In genomic region chr6:38805682-38806081, GRCh38 we compare ENCODE assay signal across 20 cellular contexts.
"Had no signal": no experiment of that assay in that cellular context is flagged by ENCODE, and none has a peak within 500 bp of the region (broad histone marks: within the 10 kb centered on the region; RNA-seq: fewer than 3 reads in every experiment).

No MANE protein-coding gene starts in this region.

- H3K4me1 ChIP-seq: foreskin keratinocyte, spleen, testis, tibial nerve, upper lobe of right lung, vagina had no signal

- ATAC-seq: foreskin keratinocyte; naive thymus-derived CD4-positive, alpha-beta T cell; right cardiac atrium; stimulated activated naive B cell treated with anti-CD40 and anti-IgM and Interleukin-4, amounts not matched to agents 10 μg/mL and 1 μg/mL and 100 μg/mL, for 72 hours; stimulated activated naive CD8-positive, alpha-beta T cell treated with anti-CD3 and anti-CD28 coated beads, Interleukin-15, amount 100 ng/mL, for 72 hours; upper lobe of right lung had no signal

- H3K27ac Mint-ChIP-seq: dendritic cell treated with granulocyte-macrophage colony-stimulating factor and Interleukin-4, amounts not matched to agents 40 ng/mL and 50 ng/mL, for 4 days; naive thymus-derived CD4-positive, alpha-beta T cell; stimulated activated naive B cell treated with anti-CD40 and anti-IgM and Interleukin-4, amounts not matched to agents 10 μg/mL and 1 μg/mL and 100 μg/mL, for 72 hours had no signal

- H3K36me3 ChIP-seq: ovary, spleen, tibial nerve, upper lobe of right lung, vagina had no signal

- H3K4me3 Mint-ChIP-seq: dendritic cell treated with granulocyte-macrophage colony-stimulating factor and Interleukin-4, amounts not matched to agents 40 ng/mL and 50 ng/mL, for 4 days; naive thymus-derived CD4-positive, alpha-beta T cell; stimulated activated naive B cell treated with anti-CD40 and anti-IgM and Interleukin-4, amounts not matched to agents 10 μg/mL and 1 μg/mL and 100 μg/mL, for 72 hours; stimulated activated naive CD8-positive, alpha-beta T cell treated with anti-CD3 and anti-CD28 coated beads, Interleukin-15, amount 100 ng/mL, for 72 hours had no signal

- H3K9me3 Mint-ChIP-seq: dendritic cell treated with granulocyte-macrophage colony-stimulating factor and Interleukin-4, amounts not matched to agents 40 ng/mL and 50 ng/mL, for 4 days; stimulated activated naive B cell treated with anti-CD40 and anti-IgM and Interleukin-4, amounts not matched to agents 10 μg/mL and 1 μg/mL and 100 μg/mL, for 72 hours; stimulated activated naive CD8-positive, alpha-beta T cell treated with anti-CD3 and anti-CD28 coated beads, Interleukin-15, amount 100 ng/mL, for 72 hours had no signal

- H3K4me3 ChIP-seq: ovary, spleen, testis, tibial nerve, upper lobe of right lung, vagina had no signal

- H3K27me3 ChIP-seq: foreskin keratinocyte, ovary, testis, tibial nerve, vagina had no signal

- FAIRE-seq: colon, islet of Langerhans had no signal

- H3K9me3 ChIP-seq: ovary, spleen, testis, tibial nerve, upper lobe of right lung, vagina had no signal

- H3K36me3 Mint-ChIP-seq: naive thymus-derived CD4-positive, alpha-beta T cell; stimulated activated naive B cell treated with anti-CD40 and anti-IgM and Interleukin-4, amounts not matched to agents 10 μg/mL and 1 μg/mL and 100 μg/mL, for 72 hours had no signal

- DNase-seq: erythroblast; foreskin keratinocyte; head of caudate nucleus; hypothalamus; kidney glomerular epithelial cell; naive thymus-derived CD4-positive, alpha-beta T cell; ovary; right cardiac atrium; spleen; stimulated activated CD4-positive, alpha-beta T cell treated with anti-CD3 and anti-CD28 coated beads, Interleukin-2, amount 100 ng/mL, for 24 hours; stimulated activated CD4-positive, alpha-beta T cell treated with anti-CD3 and anti-CD28 coated beads, Interleukin-4, amount 100 ng/mL, for 4 hours; stimulated activated naive B cell treated with anti-CD40 and anti-IgM and Interleukin-4, amounts not matched to agents 10 μg/mL and 1 μg/mL and 100 μg/mL, for 72 hours; stimulated activated naive CD8-positive, alpha-beta T cell treated with anti-CD3 and anti-CD28 coated beads, Interleukin-15, amount 100 ng/mL, for 72 hours; testis; upper lobe of right lung had no signal

- H3K4me1 Mint-ChIP-seq: naive thymus-derived CD4-positive, alpha-beta T cell; stimulated activated naive B cell treated with anti-CD40 and anti-IgM and Interleukin-4, amounts not matched to agents 10 μg/mL and 1 μg/mL and 100 μg/mL, for 72 hours; stimulated activated naive CD8-positive, alpha-beta T cell treated with anti-CD3 and anti-CD28 coated beads, Interleukin-15, amount 100 ng/mL, for 72 hours had no signal

- H3K27ac ChIP-seq: foreskin keratinocyte, ovary, spleen, testis, tibial nerve, upper lobe of right lung, vagina had no signal
